1 cellular context compared by ENCODE assay signal in the genomic region with DNA sequence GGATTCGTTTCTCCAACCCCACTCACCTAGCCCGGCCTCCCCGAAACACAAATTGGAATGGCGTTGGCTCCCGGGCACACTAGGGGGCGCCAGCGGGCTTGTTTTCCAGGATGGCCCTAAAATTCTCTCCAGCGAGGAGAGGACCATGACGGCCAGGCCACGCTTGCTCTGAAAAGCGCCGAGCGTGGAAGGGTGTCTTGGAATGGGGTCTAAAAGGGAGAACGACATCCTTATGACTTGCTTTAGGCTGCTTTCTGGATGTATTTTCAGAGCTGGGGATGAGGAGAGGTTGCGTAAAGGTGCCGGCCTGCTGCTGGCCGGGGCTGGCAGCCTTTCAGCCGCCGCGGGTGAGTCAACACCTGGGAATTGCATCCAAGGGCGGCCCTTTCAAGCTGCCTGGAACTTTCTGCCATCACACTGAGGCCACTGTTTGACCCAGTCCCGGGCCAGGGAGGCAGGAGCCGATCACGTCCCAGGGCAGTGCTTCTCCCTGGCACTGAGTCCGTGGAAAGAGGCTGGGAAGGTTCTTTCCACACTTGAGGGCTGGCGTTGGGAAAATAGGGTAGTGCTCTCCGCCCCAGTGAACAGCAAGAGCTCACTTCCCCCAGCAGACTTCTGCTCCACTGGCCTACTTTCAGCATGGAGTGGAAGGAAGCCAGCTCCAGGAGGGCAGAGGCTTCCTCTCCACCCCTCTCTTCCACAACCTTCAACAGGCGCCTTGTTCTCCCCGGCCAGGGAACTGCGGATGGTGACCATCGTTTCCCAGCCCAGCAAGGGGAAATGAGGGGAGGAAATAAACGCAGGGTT.
TF ChIP-seq lines count a peak whose summit lies in the region.

No MANE protein-coding gene starts in this region.

TF ChIP-seq in HepG2, 621 proteins besides CTCF, POLR2A, EP300 and RAD21 (continued from another document and continues in another):
- TF ChIP-seq, protein P1, sequence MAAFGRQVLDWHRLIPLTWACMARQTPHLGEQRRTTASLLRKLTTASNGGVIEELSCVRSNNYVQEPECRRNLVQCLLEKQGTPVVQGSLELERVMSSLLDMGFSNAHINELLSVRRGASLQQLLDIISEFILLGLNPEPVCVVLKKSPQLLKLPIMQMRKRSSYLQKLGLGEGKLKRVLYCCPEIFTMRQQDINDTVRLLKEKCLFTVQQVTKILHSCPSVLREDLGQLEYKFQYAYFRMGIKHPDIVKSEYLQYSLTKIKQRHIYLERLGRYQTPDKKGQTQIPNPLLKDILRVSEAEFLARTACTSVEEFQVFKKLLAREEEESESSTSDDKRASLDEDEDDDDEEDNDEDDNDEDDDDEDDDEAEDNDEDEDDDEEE (CRISPR knock-in tag; IDR thresholded peaks at IDR 0.05): no peak
- TF ChIP-seq SAFB2 (CRISPR knock-in tag; IDR thresholded peaks at IDR 0.05; ENCODE audit: borderline replicate concordance, low read depth) (no peak), ETV6 (CRISPR knock-in tag; conservative IDR thresholded peaks at IDR 0.05) (no peak; the same call in 1 of the 2 replicates), SMARCE1 (IDR thresholded peaks at IDR 0.05; ENCODE audit: borderline replicate concordance) (no peak), ZNF652 (CRISPR knock-in tag; IDR thresholded peaks at IDR 0.05; ENCODE audit: borderline replicate concordance, low read depth) (no peak; the same call in 1 of the 2 replicates), THYN1 (CRISPR knock-in tag; IDR thresholded peaks at IDR 0.05; ENCODE audit: borderline replicate concordance, low read depth) (peak; percentile 47; the same call in 1 of the 2 replicates), TBX2 (CRISPR knock-in tag; IDR thresholded peaks at IDR 0.05; ENCODE audit: borderline replicate concordance) (peak; percentile 86), RFXANK (CRISPR knock-in tag; IDR thresholded peaks at IDR 0.05) (peak; percentile 31; the same call in 1 of the 2 replicates), MEIS1 (CRISPR knock-in tag; IDR thresholded peaks at IDR 0.05; ENCODE audit: borderline replicate concordance) (0 out of 2 replicates have a peak, but pooled peaks have one; percentile 57), RARA (CRISPR knock-in tag; IDR thresholded peaks at IDR 0.05) (peak; percentile 90), ZMYM2 (CRISPR knock-in tag; IDR thresholded peaks at IDR 0.05) (peak; percentile 75; the same call in 1 of the 2 replicates), AHR (CRISPR knock-in tag; IDR thresholded peaks at IDR 0.05) (no peak; the same call in 1 of the 2 replicates), NFYC (CRISPR knock-in tag; IDR thresholded peaks at IDR 0.05) (no peak), ZNF615 (CRISPR knock-in tag; IDR thresholded peaks at IDR 0.05; ENCODE audit: borderline replicate concordance) (no peak), CHCHD3 (CRISPR knock-in tag; IDR thresholded peaks at IDR 0.05) (no peak), ZNF235 (CRISPR knock-in tag; IDR thresholded peaks at IDR 0.05; ENCODE audit: borderline replicate concordance) (no peak; the same call in 1 of the 2 replicates), BRCA1 (CRISPR knock-in tag; IDR thresholded peaks at IDR 0.05) (no peak; the same call in 1 of the 2 replicates), ZNF468 (CRISPR knock-in tag; IDR thresholded peaks at IDR 0.05) (no peak), ZNF30 (CRISPR knock-in tag; IDR thresholded peaks at IDR 0.05) (no peak), POLR2AphosphoS5 (IDR thresholded peaks at IDR 0.05; ENCODE audit: low read depth, low read length) (peak; percentile 43; the same call in 1 of the 2 replicates), HMG20A (CRISPR knock-in tag; IDR thresholded peaks at IDR 0.05; ENCODE audit: borderline replicate concordance) (peak; percentile 86; the same call in 1 of the 2 replicates), ZNF589 (CRISPR knock-in tag; conservative IDR thresholded peaks at IDR 0.05) (peak; percentile 3; the same call in 1 of the 2 replicates), ZFYVE20 (CRISPR knock-in tag; IDR thresholded peaks at IDR 0.05; ENCODE audit: borderline replicate concordance, low read depth) (no peak), AKAP8 (CRISPR knock-in tag; IDR thresholded peaks at IDR 0.05) (no peak), CHD2 (IDR thresholded peaks at IDR 0.05; ENCODE audit: low read depth, low read length) (no peak), MXI1 (IDR thresholded peaks at IDR 0.05; ENCODE audit: borderline replicate concordance, low read depth, low read length) (peak; percentile 10; the same call in 1 of the 3 replicates), KLF11 (CRISPR knock-in tag; IDR thresholded peaks at IDR 0.05) (no peak), NR3C1 (CRISPR knock-in tag; IDR thresholded peaks at IDR 0.05) (no peak), MTA3 (CRISPR knock-in tag; IDR thresholded peaks at IDR 0.05) (no peak), DR1 (CRISPR knock-in tag; IDR thresholded peaks at IDR 0.05) (no peak; the same call in 1 of the 2 replicates), ZNF547 (CRISPR knock-in tag; IDR thresholded peaks at IDR 0.05) (peak; percentile 78), SMARCC2 (IDR thresholded peaks at IDR 0.05) (no peak; the same call in 1 of the 2 replicates), SMAD1 (CRISPR knock-in tag; IDR thresholded peaks at IDR 0.05; ENCODE audit: borderline replicate concordance, low read depth) (peak; percentile 64; the same call in 1 of the 2 replicates), ZSCAN31 (CRISPR knock-in tag; IDR thresholded peaks at IDR 0.05; ENCODE audit: low read depth) (peak; percentile 47; the same call in 1 of the 2 replicates), KLF16 (CRISPR knock-in tag; IDR thresholded peaks at IDR 0.05) (peak in 1 of 2 experiments; percentile 73; a peak in 2 of 4 replicates), ATRX (CRISPR knock-in tag; IDR thresholded peaks at IDR 0.05; ENCODE audit: borderline replicate concordance) (no peak), SRF (IDR thresholded peaks at IDR 0.05; ENCODE audit: low read depth, low read length) (no peak), ZFAT (CRISPR knock-in tag; conservative IDR thresholded peaks at IDR 0.05) (no peak), KDM5B (CRISPR knock-in tag; IDR thresholded peaks at IDR 0.05; ENCODE audit: borderline replicate concordance) (peak; percentile 90; the same call in 1 of the 2 replicates), KDM5A (IDR thresholded peaks at IDR 0.05; ENCODE audit: borderline replicate concordance, low read length) (peak; percentile 26; the same call in 1 of the 2 replicates), SOX6 (IDR thresholded peaks at IDR 0.05) (no peak), SOX6 (CRISPR knock-in tag; IDR thresholded peaks at IDR 0.05) (peak; percentile 79), FOXK1 (CRISPR knock-in tag; IDR thresholded peaks at IDR 0.05; ENCODE audit: borderline replicate concordance, low read depth) (0 out of 2 replicates have a peak, but pooled peaks have one; percentile 52), CREM (IDR thresholded peaks at IDR 0.05) (peak; percentile 53), CREM (CRISPR knock-in tag; IDR thresholded peaks at IDR 0.05) (no peak), ZEB1 (IDR thresholded peaks at IDR 0.05; ENCODE audit: insufficient replicate concordance, low read depth) (peak; percentile 41), MED1 (CRISPR knock-in tag; IDR thresholded peaks at IDR 0.05) (peak; percentile 90), ZNF205 (CRISPR knock-in tag; IDR thresholded peaks at IDR 0.05) (peak; percentile 36; the same call in 1 of the 2 replicates)
- TF ChIP-seq, protein P2, sequence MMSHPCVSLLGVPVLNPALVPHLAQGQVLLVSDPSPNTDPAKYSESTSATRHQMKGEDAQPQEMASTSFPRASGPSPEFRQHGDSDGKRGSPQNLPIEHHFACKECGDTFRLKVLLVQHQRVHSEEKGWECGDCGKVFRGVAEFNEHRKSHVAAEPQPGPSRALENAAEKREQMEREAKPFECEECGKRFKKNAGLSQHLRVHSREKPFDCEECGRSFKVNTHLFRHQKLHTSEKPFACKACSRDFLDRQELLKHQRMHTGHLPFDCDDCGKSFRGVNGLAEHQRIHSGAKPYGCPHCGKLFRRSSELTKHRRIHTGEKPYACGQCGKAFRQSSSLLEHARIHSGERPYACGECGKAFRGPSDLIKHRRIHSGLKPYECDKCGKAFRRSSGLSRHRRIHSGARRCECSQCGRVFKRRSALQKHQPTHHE (CRISPR knock-in tag; IDR thresholded peaks at IDR 0.05; ENCODE audit: borderline replicate concordance): no peak
- TF ChIP-seq, protein P3, sequence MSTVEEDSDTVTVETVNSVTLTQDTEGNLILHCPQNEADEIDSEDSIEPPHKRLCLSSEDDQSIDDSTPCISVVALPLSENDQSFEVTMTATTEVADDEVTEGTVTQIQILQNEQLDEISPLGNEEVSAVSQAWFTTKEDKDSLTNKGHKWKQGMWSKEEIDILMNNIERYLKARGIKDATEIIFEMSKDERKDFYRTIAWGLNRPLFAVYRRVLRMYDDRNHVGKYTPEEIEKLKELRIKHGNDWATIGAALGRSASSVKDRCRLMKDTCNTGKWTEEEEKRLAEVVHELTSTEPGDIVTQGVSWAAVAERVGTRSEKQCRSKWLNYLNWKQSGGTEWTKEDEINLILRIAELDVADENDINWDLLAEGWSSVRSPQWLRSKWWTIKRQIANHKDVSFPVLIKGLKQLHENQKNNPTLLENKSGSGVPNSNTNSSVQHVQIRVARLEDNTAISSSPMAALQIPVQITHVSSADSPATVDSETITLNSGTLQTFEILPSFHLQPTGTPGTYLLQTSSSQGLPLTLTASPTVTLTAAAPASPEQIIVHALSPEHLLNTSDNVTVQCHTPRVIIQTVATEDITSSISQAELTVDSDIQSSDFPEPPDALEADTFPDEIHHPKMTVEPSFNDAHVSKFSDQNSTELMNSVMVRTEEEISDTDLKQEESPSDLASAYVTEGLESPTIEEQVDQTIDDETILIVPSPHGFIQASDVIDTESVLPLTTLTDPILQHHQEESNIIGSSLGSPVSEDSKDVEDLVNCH (CRISPR knock-in tag; IDR thresholded peaks at IDR 0.05): no peak
- TF ChIP-seq, protein P4, sequence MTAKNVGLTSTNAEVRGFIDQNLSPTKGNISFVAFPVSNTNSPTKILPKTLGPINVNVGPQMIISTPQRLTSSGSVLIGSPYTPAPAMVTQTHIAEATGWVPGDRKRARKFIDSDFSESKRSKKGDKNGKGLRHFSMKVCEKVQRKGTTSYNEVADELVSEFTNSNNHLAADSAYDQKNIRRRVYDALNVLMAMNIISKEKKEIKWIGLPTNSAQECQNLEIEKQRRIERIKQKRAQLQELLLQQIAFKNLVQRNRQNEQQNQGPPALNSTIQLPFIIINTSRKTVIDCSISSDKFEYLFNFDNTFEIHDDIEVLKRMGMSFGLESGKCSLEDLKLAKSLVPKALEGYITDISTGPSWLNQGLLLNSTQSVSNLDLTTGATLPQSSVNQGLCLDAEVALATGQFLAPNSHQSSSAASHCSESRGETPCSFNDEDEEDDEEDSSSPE (CRISPR knock-in tag; IDR thresholded peaks at IDR 0.05): peak; percentile 81
- TF ChIP-seq, protein P5, sequence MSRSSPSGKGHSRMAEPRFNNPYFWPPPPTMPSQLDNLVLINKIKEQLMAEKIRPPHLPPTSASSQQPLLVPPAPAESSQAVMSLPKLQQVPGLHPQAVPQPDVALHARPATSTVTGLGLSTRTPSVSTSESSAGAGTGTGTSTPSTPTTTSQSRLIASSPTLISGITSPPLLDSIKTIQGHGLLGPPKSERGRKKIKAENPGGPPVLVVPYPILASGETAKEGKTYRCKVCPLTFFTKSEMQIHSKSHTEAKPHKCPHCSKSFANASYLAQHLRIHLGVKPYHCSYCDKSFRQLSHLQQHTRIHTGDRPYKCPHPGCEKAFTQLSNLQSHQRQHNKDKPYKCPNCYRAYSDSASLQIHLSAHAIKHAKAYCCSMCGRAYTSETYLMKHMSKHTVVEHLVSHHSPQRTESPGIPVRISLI (CRISPR knock-in tag; IDR thresholded peaks at IDR 0.05; ENCODE audit: borderline replicate concordance): no peak
- TF ChIP-seq, protein P6, sequence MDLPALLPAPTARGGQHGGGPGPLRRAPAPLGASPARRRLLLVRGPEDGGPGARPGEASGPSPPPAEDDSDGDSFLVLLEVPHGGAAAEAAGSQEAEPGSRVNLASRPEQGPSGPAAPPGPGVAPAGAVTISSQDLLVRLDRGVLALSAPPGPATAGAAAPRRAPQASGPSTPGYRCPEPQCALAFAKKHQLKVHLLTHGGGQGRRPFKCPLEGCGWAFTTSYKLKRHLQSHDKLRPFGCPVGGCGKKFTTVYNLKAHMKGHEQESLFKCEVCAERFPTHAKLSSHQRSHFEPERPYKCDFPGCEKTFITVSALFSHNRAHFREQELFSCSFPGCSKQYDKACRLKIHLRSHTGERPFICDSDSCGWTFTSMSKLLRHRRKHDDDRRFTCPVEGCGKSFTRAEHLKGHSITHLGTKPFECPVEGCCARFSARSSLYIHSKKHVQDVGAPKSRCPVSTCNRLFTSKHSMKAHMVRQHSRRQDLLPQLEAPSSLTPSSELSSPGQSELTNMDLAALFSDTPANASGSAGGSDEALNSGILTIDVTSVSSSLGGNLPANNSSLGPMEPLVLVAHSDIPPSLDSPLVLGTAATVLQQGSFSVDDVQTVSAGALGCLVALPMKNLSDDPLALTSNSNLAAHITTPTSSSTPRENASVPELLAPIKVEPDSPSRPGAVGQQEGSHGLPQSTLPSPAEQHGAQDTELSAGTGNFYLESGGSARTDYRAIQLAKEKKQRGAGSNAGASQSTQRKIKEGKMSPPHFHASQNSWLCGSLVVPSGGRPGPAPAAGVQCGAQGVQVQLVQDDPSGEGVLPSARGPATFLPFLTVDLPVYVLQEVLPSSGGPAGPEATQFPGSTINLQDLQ (CRISPR knock-in tag; IDR thresholded peaks at IDR 0.05): no peak
- TF ChIP-seq, protein P7, sequence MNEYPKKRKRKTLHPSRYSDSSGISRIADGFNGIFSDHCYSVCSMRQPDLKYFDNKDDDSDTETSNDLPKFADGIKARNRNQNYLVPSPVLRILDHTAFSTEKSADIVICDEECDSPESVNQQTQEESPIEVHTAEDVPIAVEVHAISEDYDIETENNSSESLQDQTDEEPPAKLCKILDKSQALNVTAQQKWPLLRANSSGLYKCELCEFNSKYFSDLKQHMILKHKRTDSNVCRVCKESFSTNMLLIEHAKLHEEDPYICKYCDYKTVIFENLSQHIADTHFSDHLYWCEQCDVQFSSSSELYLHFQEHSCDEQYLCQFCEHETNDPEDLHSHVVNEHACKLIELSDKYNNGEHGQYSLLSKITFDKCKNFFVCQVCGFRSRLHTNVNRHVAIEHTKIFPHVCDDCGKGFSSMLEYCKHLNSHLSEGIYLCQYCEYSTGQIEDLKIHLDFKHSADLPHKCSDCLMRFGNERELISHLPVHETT (CRISPR knock-in tag; conservative IDR thresholded peaks at IDR 0.05): peak; percentile 76
- TF ChIP-seq, protein P8, sequence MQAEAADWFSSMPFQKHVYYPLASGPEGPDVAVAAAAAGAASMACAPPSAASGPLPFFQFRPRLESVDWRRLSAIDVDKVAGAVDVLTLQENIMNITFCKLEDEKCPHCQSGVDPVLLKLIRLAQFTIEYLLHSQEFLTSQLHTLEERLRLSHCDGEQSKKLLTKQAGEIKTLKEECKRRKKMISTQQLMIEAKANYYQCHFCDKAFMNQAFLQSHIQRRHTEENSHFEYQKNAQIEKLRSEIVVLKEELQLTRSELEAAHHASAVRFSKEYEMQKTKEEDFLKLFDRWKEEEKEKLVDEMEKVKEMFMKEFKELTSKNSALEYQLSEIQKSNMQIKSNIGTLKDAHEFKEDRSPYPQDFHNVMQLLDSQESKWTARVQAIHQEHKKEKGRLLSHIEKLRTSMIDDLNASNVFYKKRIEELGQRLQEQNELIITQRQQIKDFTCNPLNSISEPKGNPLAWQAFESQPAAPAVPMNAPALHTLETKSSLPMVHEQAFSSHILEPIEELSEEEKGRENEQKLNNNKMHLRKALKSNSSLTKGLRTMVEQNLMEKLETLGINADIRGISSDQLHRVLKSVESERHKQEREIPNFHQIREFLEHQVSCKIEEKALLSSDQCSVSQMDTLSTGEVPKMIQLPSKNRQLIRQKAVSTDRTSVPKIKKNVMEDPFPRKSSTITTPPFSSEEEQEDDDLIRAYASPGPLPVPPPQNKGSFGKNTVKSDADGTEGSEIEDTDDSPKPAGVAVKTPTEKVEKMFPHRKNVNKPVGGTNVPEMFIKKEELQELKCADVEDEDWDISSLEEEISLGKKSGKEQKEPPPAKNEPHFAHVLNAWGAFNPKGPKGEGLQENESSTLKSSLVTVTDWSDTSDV (CRISPR knock-in tag; IDR thresholded peaks at IDR 0.05): 0 out of 2 replicates have a peak, but pooled peaks have one; percentile 68
